In the genomic region with DNA sequence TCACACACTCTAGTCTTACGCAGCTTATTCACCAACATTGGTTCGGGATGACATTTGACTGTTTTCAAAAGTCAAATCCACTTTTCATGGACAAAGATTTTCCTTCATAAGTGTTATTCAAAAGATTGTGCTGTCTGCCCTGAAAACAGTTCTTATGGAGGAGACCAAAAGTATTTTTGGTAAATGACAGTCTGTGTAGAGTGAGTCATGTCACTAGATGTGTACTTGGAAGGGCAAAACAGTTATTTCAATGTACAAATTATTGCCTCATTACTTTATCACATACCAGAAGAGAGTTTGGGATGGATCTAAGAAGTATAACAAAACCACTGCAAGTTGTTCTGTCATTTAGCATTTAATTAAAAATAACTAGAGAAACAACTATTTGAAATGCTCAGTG, we compare ENCODE assay signal across 16 cellular contexts.
A peak's percentile ranks its signal among the peaks of the same experiment; 100 is the strongest.
DNase-seq lines count a peak whose midpoint lies in the region; ATAC-seq and TF ChIP-seq lines count a peak whose summit lies in the region.
"Had no signal": no experiment of that assay in that cellular context is flagged by ENCODE, and none has a peak within 500 bp of the region (broad histone marks: within the 10 kb centered on the region; RNA-seq: fewer than 3 reads in every experiment).

No MANE protein-coding gene starts in this region.

- H3K36me3 ChIP-seq in right atrium auricular region (no peaks in the 10 kb centered on the region), adipocyte (ENCODE audit: control insufficient read depth, insufficient read depth, low read length, severe bottlenecking) (no peaks in the 10 kb centered on the region)
- H3K36me3 ChIP-seq: SJCRH30 had no signal

- H3K4me1 ChIP-seq in right atrium auricular region (peaks cover 0 to 15% of the 10 kb centered on the region in 2 donors), adipocyte (ENCODE audit: control insufficient read depth, insufficient read depth, low read length) (peaks cover 11% of the 10 kb centered on the region)

- H3K9me3 Mint-ChIP-seq in natural killer cell treated with Interleukin-12 subunit alpha and Interleukin-12 subunit beta and Interleukin-15 and Interleukin-18, amount 100 ng/mL, for 72 hours = no peaks in the 10 kb centered on the region

- no peak overlapping the region for H3K27ac Mint-ChIP-seq in natural killer cell treated with Interleukin-12 subunit alpha and Interleukin-12 subunit beta and Interleukin-15 and Interleukin-18, amount 100 ng/mL, for 72 hours

- no peaks in the 10 kb centered on the region for H3K36me3 Mint-ChIP-seq in natural killer cell treated with Interleukin-12 subunit alpha and Interleukin-12 subunit beta and Interleukin-15 and Interleukin-18, amount 100 ng/mL, for 72 hours

- DNase-seq in Right ventricle myocardium superior (no peak), right atrium auricular region (ENCODE audit: low spot score) (no peak), adipocyte (ENCODE audit: low read depth) (peak; percentile 24), left ventricle myocardium superior (no peak), superior temporal gyrus (ENCODE audit: extremely low spot score) (peak; percentile 33)
- DNase-seq in central memory CD4-positive, alpha-beta T cell = no peak
- DNase-seq in NK-92 treated with Interleukin-12 subunit alpha and Interleukin-12 subunit beta, amount 100 ng/mL, for 24 hours (lab: John Stamatoyannopoulos, UW) = no peak
- DNase-seq in natural killer cell treated with Interleukin-12 subunit alpha and Interleukin-12 subunit beta and Interleukin-15 and Interleukin-18, amount 100 ng/mL, for 72 hours (ENCODE audit: low spot score) = no peak
- DNase-seq: 8988T, C1 segment of cervical spinal cord, DND-41, Kasumi-1, NCI-H1105 treated with DMSO at 0.1 percent for 48 hours, NCI-H1694 treated with DMSO at 0.1 percent for 48 hours, NCI-H345 had no signal

- H3K9me3 ChIP-seq in right atrium auricular region (no peaks in the 10 kb centered on the region), adipocyte (ENCODE audit: control insufficient read depth, low read length) (no peaks in the 10 kb centered on the region)
- H3K9me3 ChIP-seq: SJCRH30 had no signal

- H3K4me3 ChIP-seq in right atrium auricular region (no peak overlapping the region), adipocyte (ENCODE audit: low read length) (no peak overlapping the region)
- H3K4me3 ChIP-seq: SJCRH30 had no signal

- TF ChIP-seq CTCF in right atrium auricular region (IDR thresholded peaks at IDR 0.05) = no peak

- no peak overlapping the region for H3K9ac ChIP-seq in adipocyte (ENCODE audit: low read length)

- H3K4me1 Mint-ChIP-seq in natural killer cell treated with Interleukin-12 subunit alpha and Interleukin-12 subunit beta and Interleukin-15 and Interleukin-18, amount 100 ng/mL, for 72 hours (ENCODE audit: low read depth in 2 of 2) = peaks cover 0 to 3% of the 10 kb centered on the region in 2 donors

- peak; percentile 48 for ATAC-seq in Right ventricle myocardium superior (ENCODE audit: poor library complexity)
- ATAC-seq in left ventricle myocardium superior = peak; percentile 70
- no peak for ATAC-seq in natural killer cell treated with Interleukin-12 subunit alpha and Interleukin-12 subunit beta and Interleukin-15 and Interleukin-18, amount 100 ng/mL, for 72 hours

- intact Hi-C loops in Right ventricle myocardium superior (cut with DNase I) = no loop called here
- intact Hi-C loops in left ventricle myocardium superior (cut with micrococcal nuclease) = no loop called here

- H3K4me3 Mint-ChIP-seq in natural killer cell treated with Interleukin-12 subunit alpha and Interleukin-12 subunit beta and Interleukin-15 and Interleukin-18, amount 100 ng/mL, for 72 hours = no peak overlapping the region

- peaks cover 4 to 9% of the 10 kb centered on the region in 2 donors for H3K27me3 Mint-ChIP-seq in natural killer cell treated with Interleukin-12 subunit alpha and Interleukin-12 subunit beta and Interleukin-15 and Interleukin-18, amount 100 ng/mL, for 72 hours

- peak overlapping the region in 1 of 2 donors; percentile 65 for H3K27ac ChIP-seq in right atrium auricular region
- H3K27ac ChIP-seq: SJCRH30 had no signal

- H3K27me3 ChIP-seq in right atrium auricular region = no peaks in the 10 kb centered on the region
- no peaks in the 10 kb centered on the region for H3K27me3 ChIP-seq in adipocyte (replicated peaks; ENCODE audit: control insufficient read depth, insufficient read depth, low read length)
- H3K27me3 ChIP-seq: SJCRH30 had no signal

Comparison
In these comparisons a context has a peak if more than half of its experiments do, and no peak if none do; other contexts are left out.
1. ATAC-seq: peak in Right ventricle myocardium superior (single experiment) and left ventricle myocardium superior (single experiment); none in natural killer cell treated with Interleukin-12 subunit alpha and Interleukin-12 subunit beta and Interleukin-15 and Interleukin-18, amount 100 ng/mL, for 72 hours (0 of 2).
2. DNase-seq: peak in adipocyte (single experiment) and superior temporal gyrus (single experiment); none in Right ventricle myocardium superior (single experiment), right atrium auricular region (single experiment), left ventricle myocardium superior (single experiment), central memory CD4-positive, alpha-beta T cell (single experiment), NK-92 treated with Interleukin-12 subunit alpha and Interleukin-12 subunit beta, amount 100 ng/mL, for 24 hours (single experiment) and natural killer cell treated with Interleukin-12 subunit alpha and Interleukin-12 subunit beta and Interleukin-15 and Interleukin-18, amount 100 ng/mL, for 72 hours (single experiment).